ENCODE assay signal across 22 cellular contexts in genomic region chr15:101570238-101570637, GRCh38.
DNase-seq lines count a peak whose midpoint lies in the region; ATAC-seq, FAIRE-seq and TF ChIP-seq lines count a peak whose summit lies in the region.
"Had no signal": no experiment of that assay in that cellular context is flagged by ENCODE, and none has a peak within 500 bp of the region (broad histone marks: within the 10 kb centered on the region; RNA-seq: fewer than 3 reads in every experiment).

No MANE protein-coding gene starts in this region.

- no peak overlapping the region for H3K4me2 ChIP-seq in GM23248 (ENCODE audit: unreplicated experiment)
- no peak overlapping the region for H3K4me2 ChIP-seq in K562 (ENCODE audit: insufficient read depth, low read length)

- TF ChIP-seq POLR2A in K562 (conservative IDR thresholded peaks at IDR 0.05): no peak

- no peak overlapping the region for H3K27ac ChIP-seq in GM23248
- H3K27ac ChIP-seq in K562 (ENCODE audit: extremely low read depth, low read depth, low read length): no peak overlapping the region
- H3K27ac ChIP-seq in foreskin keratinocyte: no peak overlapping the region
- H3K27ac ChIP-seq in right atrium auricular region: no peak overlapping the region
- H3K27ac ChIP-seq: SK-N-MC had no signal

- H3K4me1 Mint-ChIP-seq in activated T-helper 1 cell treated with anti-CD3 and anti-CD28 coated beads, Interleukin-12 subunit alpha, Interleukin-12 subunit beta, Interleukin-2, Interleukin-4 antibody, amounts not matched to agents 30 ng/mL and 10 ng/mL and 1 ng/mL, durations not matched to agents 14 hours and 24 hours and 36 hours (ENCODE audit: low read depth): no peaks in the 10 kb centered on the region
- H3K4me1 Mint-ChIP-seq: CD8-positive, alpha-beta memory T cell; H9; IgD-negative memory B cell had no signal

- no peaks in the 10 kb centered on the region for H3F3A ChIP-seq in GM23248 (ENCODE audit: insufficient read depth)

- no peak for TF ChIP-seq RAD21 in K562 (CRISPR knock-in tag; conservative IDR thresholded peaks at IDR 0.05 in 1 of 2, IDR thresholded peaks at IDR 0.05 in 1 of 2)

- H4K20me1 ChIP-seq in GM23248 (ENCODE audit: insufficient read depth) (no peaks in the 10 kb centered on the region), K562 (replicated peaks; ENCODE audit: control insufficient read depth, insufficient read depth, low read length) (no peaks in the 10 kb centered on the region)

- intact Hi-C loops in K562 (cut with micrococcal nuclease): no loop called here
- intact Hi-C loops in activated T-helper 1 cell treated with anti-CD3 and anti-CD28 coated beads, Interleukin-12 subunit alpha, Interleukin-12 subunit beta, Interleukin-2, Interleukin-4 antibody, amounts not matched to agents 30 ng/mL and 10 ng/mL and 1 ng/mL, durations not matched to agents 14 hours and 24 hours and 36 hours (cut with micrococcal nuclease): no loop called here

- H3K4me3 Mint-ChIP-seq in activated T-helper 1 cell treated with anti-CD3 and anti-CD28 coated beads, Interleukin-12 subunit alpha, Interleukin-12 subunit beta, Interleukin-2, Interleukin-4 antibody, amounts not matched to agents 30 ng/mL and 10 ng/mL and 1 ng/mL, durations not matched to agents 14 hours and 24 hours and 36 hours: no peak overlapping the region
- H3K4me3 Mint-ChIP-seq: CD8-positive, alpha-beta memory T cell; H9; IgD-negative memory B cell had no signal

- no peak for TF ChIP-seq EP300 in K562 (IDR thresholded peaks at IDR 0.05; ENCODE audit: low read length)

- TF ChIP-seq CTCF in K562 (IDR thresholded peaks at IDR 0.05 in 2 of 3, conservative IDR thresholded peaks at IDR 0.05 in 1 of 3; ENCODE audit: insufficient read depth in 2 of 3, low read depth in 1 of 3, low read length in 3 of 3): no peak
- no peak for TF ChIP-seq CTCF in foreskin keratinocyte (conservative IDR thresholded peaks at IDR 0.05)
- no peak for TF ChIP-seq CTCF in right atrium auricular region (IDR thresholded peaks at IDR 0.05)

- H3K9me3 Mint-ChIP-seq in activated T-helper 1 cell treated with anti-CD3 and anti-CD28 coated beads, Interleukin-12 subunit alpha, Interleukin-12 subunit beta, Interleukin-2, Interleukin-4 antibody, amounts not matched to agents 30 ng/mL and 10 ng/mL and 1 ng/mL, durations not matched to agents 14 hours and 24 hours and 36 hours: no peaks in the 10 kb centered on the region
- H3K9me3 Mint-ChIP-seq: CD8-positive, alpha-beta memory T cell; H9 had no signal

- no peaks in the 10 kb centered on the region for H3K79me2 ChIP-seq in GM23248 (ENCODE audit: insufficient read depth)
- no peaks in the 10 kb centered on the region for H3K79me2 ChIP-seq in K562 (ENCODE audit: control insufficient read depth, insufficient read depth, low read length)

- CTCF ChIA-PET in K562 (lab: Yijun Ruan, JAX; ENCODE audit: low intra/inter-chr PET ratio): no interaction called here

- H3K9me2 ChIP-seq in GM23248 (ENCODE audit: insufficient read depth): no peaks in the 10 kb centered on the region

- H3K36me3 ChIP-seq in GM23248 (ENCODE audit: low read depth): no peaks in the 10 kb centered on the region
- no peaks in the 10 kb centered on the region for H3K36me3 ChIP-seq in K562 (ENCODE audit: control insufficient read depth, insufficient read depth, low read length)
- no peaks in the 10 kb centered on the region for H3K36me3 ChIP-seq in right atrium auricular region

- H3K36me3 Mint-ChIP-seq in activated T-helper 1 cell treated with anti-CD3 and anti-CD28 coated beads, Interleukin-12 subunit alpha, Interleukin-12 subunit beta, Interleukin-2, Interleukin-4 antibody, amounts not matched to agents 30 ng/mL and 10 ng/mL and 1 ng/mL, durations not matched to agents 14 hours and 24 hours and 36 hours (ENCODE audit: low read depth): no peaks in the 10 kb centered on the region
- H3K36me3 Mint-ChIP-seq: CD8-positive, alpha-beta memory T cell; IgD-negative memory B cell had no signal

- H3K4me1 ChIP-seq in GM23248 (ENCODE audit: insufficient read depth) (no peaks in the 10 kb centered on the region), K562 (replicated peaks in 1 of 2; ENCODE audit: control insufficient read depth in 2 of 2, insufficient read depth in 2 of 2, low read length in 2 of 2) (no peaks in the 10 kb centered on the region), foreskin keratinocyte (peaks cover 19% of the 10 kb centered on the region), right atrium auricular region (no peaks in the 10 kb centered on the region)

- no peak for FAIRE-seq in K562 (lab: Jason Lieb, UNC)
- FAIRE-seq: D721Med had no signal

- H3K9me1 ChIP-seq in K562 (ENCODE audit: control insufficient read depth, insufficient read depth, low read length): no peaks in the 10 kb centered on the region

- ATAC-seq in K562 (no peak), foreskin keratinocyte (peak; percentile 69)

- H3K9me3 ChIP-seq in GM23248 (ENCODE audit: low read depth) (no peaks in the 10 kb centered on the region), K562 (replicated peaks; ENCODE audit: control insufficient read depth, insufficient read depth, low read depth, low read length) (no peaks in the 10 kb centered on the region), right atrium auricular region (no peaks in the 10 kb centered on the region)

- no peak overlapping the region for H2AFZ ChIP-seq in GM23248
- no peak overlapping the region for H2AFZ ChIP-seq in K562 (ENCODE audit: low read depth, low read length)

- no peak overlapping the region for H3K4me3 ChIP-seq in GM23248
- H3K4me3 ChIP-seq in K562: no peak overlapping the region
- no peak overlapping the region for H3K4me3 ChIP-seq in right atrium auricular region
- H3K4me3 ChIP-seq: SK-N-MC had no signal

- peak; percentile 17 for DNase-seq in GM23248
- peak; percentile 14 for DNase-seq in NCI-H460 (ENCODE audit: extremely low read depth, low read depth)
- DNase-seq in K562 (ENCODE audit: extremely low read depth in 1 of 4, low spot score in 3 of 4): no peak
- DNase-seq in foreskin keratinocyte: no peak
- DNase-seq in activated T-helper 1 cell treated with anti-CD3 and anti-CD28 coated beads, Interleukin-12 subunit alpha, Interleukin-12 subunit beta, Interleukin-2, Interleukin-4 antibody, amounts not matched to agents 30 ng/mL and 10 ng/mL and 1 ng/mL, durations not matched to agents 14 hours and 24 hours and 36 hours (ENCODE audit: low spot score): no peak
- no peak for DNase-seq in right atrium auricular region (ENCODE audit: low spot score)
- DNase-seq in cerebellar nuclear complex (lab: John Stamatoyannopoulos, UW): no peak
- DNase-seq in NCI-H1417 (lab: John Stamatoyannopoulos, UW): no peak
- DNase-seq: ACHN; C1 segment of cervical spinal cord; CD8-positive, alpha-beta memory T cell; DMS79 treated with DMSO at 0.1 percent for 48 hours; H9; NCI-H1105 treated with DMSO at 0.1 percent for 48 hours; NCI-H187; NCI-H2107; NCI-H524; NCI-H82; Right ventricle myocardium superior had no signal

- H3K27me3 ChIP-seq in GM23248 (replicated peaks; ENCODE audit: insufficient read depth) (no peaks in the 10 kb centered on the region), K562 (ENCODE audit: control insufficient read depth in 2 of 2, insufficient read depth in 2 of 2, low read length in 2 of 2) (peaks cover 33 to 47% of the 10 kb centered on the region in 2 experiments), foreskin keratinocyte (no peaks in the 10 kb centered on the region), right atrium auricular region (no peaks in the 10 kb centered on the region)

- in situ Hi-C loops in GM23248 (cut with MboI) (no loop called here), K562 (cut with MboI) (no loop called here)

- H3K9ac ChIP-seq in GM23248 (no peak overlapping the region), K562 (ENCODE audit: insufficient read depth in 1 of 2, low read depth in 2 of 2, low read length in 2 of 2) (no peak overlapping the region)

- BruUV-seq in K562 (replicated peaks; lab: Mats Ljungman, UMichigan): no TSS peak

- no peak overlapping the region for H3K27ac Mint-ChIP-seq in activated T-helper 1 cell treated with anti-CD3 and anti-CD28 coated beads, Interleukin-12 subunit alpha, Interleukin-12 subunit beta, Interleukin-2, Interleukin-4 antibody, amounts not matched to agents 30 ng/mL and 10 ng/mL and 1 ng/mL, durations not matched to agents 14 hours and 24 hours and 36 hours
- H3K27ac Mint-ChIP-seq: CD8-positive, alpha-beta memory T cell; H9; IgD-negative memory B cell had no signal

- no peaks in the 10 kb centered on the region for H3K27me3 Mint-ChIP-seq in activated T-helper 1 cell treated with anti-CD3 and anti-CD28 coated beads, Interleukin-12 subunit alpha, Interleukin-12 subunit beta, Interleukin-2, Interleukin-4 antibody, amounts not matched to agents 30 ng/mL and 10 ng/mL and 1 ng/mL, durations not matched to agents 14 hours and 24 hours and 36 hours (ENCODE audit: insufficient read depth)

- POLR2A ChIA-PET in K562 (lab: Yijun Ruan, JAX): no interaction called here

TF ChIP-seq in K562, 482 proteins besides CTCF, POLR2A, EP300 and RAD21 (continues in another document):
- TF ChIP-seq ATF3 (IDR thresholded peaks at IDR 0.05): peak; percentile 53; the same call in 1 of the 2 replicates
- TF ChIP-seq ATF3 (CRISPR knock-in tag; conservative IDR thresholded peaks at IDR 0.05): no peak
- no peak for TF ChIP-seq RBM34 (IDR thresholded peaks at IDR 0.05; ENCODE audit: borderline replicate concordance, insufficient read depth, low read length)
- TF ChIP-seq NCOA4 (IDR thresholded peaks at IDR 0.05; ENCODE audit: partially characterized antibody): no peak
- TF ChIP-seq RBM25 (IDR thresholded peaks at IDR 0.05; ENCODE audit: low read depth, low read length, severe bottlenecking): no peak
- TF ChIP-seq MEIS2 (IDR thresholded peaks at IDR 0.05; ENCODE audit: partially characterized antibody): peak; percentile 46
- TF ChIP-seq, protein P1, sequence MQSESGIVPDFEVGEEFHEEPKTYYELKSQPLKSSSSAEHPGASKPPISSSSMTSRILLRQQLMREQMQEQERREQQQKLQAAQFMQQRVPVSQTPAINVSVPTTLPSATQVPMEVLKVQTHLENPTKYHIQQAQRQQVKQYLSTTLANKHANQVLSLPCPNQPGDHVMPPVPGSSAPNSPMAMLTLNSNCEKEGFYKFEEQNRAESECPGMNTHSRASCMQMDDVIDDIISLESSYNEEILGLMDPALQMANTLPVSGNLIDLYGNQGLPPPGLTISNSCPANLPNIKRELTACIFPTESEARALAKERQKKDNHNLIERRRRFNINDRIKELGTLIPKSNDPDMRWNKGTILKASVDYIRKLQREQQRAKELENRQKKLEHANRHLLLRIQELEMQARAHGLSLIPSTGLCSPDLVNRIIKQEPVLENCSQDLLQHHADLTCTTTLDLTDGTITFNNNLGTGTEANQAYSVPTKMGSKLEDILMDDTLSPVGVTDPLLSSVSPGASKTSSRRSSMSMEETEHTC (IDR thresholded peaks at IDR 0.05): no peak
- TF ChIP-seq MTA2 (IDR thresholded peaks at IDR 0.05; ENCODE audit: low read depth): no peak

Comparison
In these comparisons a context has a peak if more than half of its experiments do, and no peak if none do; other contexts are left out.
1. DNase-seq: peak in GM23248 (single experiment) and NCI-H460 (single experiment); none in K562 (0 of 4), foreskin keratinocyte (0 of 2), activated T-helper 1 cell treated with anti-CD3 and anti-CD28 coated beads, Interleukin-12 subunit alpha, Interleukin-12 subunit beta, Interleukin-2, Interleukin-4 antibody, amounts not matched to agents 30 ng/mL and 10 ng/mL and 1 ng/mL, durations not matched to agents 14 hours and 24 hours and 36 hours (single experiment), right atrium auricular region (single experiment), cerebellar nuclear complex (0 of 2) and NCI-H1417 (0 of 3).